In genomic region chr2:118718921-118719320, GRCh38 we compare ENCODE assay signal across 17 cellular contexts.
DNase-seq lines count a peak whose midpoint lies in the region; ATAC-seq, FAIRE-seq and TF ChIP-seq lines count a peak whose summit lies in the region.
"Had no signal": no experiment of that assay in that cellular context is flagged by ENCODE, and none has a peak within 500 bp of the region (broad histone marks: within the 10 kb centered on the region; RNA-seq: fewer than 3 reads in every experiment).

No MANE protein-coding gene starts in this region.

- no peak overlapping the region for H3K4me3 ChIP-seq in HepG2 (replicated peaks in 1 of 3; ENCODE audit: insufficient read depth in 1 of 3, low read depth in 2 of 3, low read length in 3 of 3)
- no peak overlapping the region for H3K4me3 ChIP-seq in right lobe of liver
- no peak overlapping the region for H3K4me3 ChIP-seq in epithelial cell of esophagus (ENCODE audit: low read length)
- H3K4me3 ChIP-seq: BLaER1, GM12878, HAP-1 had no signal

- no TSS peak for BruUV-seq in HepG2 (replicated peaks; lab: Mats Ljungman, UMichigan)
- BruUV-seq in Calu3 (replicated peaks; lab: Mats Ljungman, UMichigan), result no TSS peak

- H3K79me2 ChIP-seq in HepG2 (ENCODE audit: insufficient read depth, low read length), result no peaks in the 10 kb centered on the region

- H3K27me3 ChIP-seq in HepG2 (ENCODE audit: control insufficient read depth in 1 of 2, insufficient read depth in 2 of 2, low read length in 2 of 2), result peaks cover 0 to 3% of the 10 kb centered on the region in 2 experiments; a peak in 1 of 5 replicates
- no peaks in the 10 kb centered on the region for H3K27me3 ChIP-seq in right lobe of liver
- H3K27me3 ChIP-seq: BLaER1 had no signal

- TF ChIP-seq POLR2A in HepG2 (IDR thresholded peaks at IDR 0.05; ENCODE audit: insufficient read depth in 1 of 2, low read depth in 2 of 2, low read length in 2 of 2) (no peak), right lobe of liver (IDR thresholded peaks at IDR 0.05) (no peak)

- H2AFZ ChIP-seq in HepG2 (ENCODE audit: low read length), result no peak overlapping the region

- TF ChIP-seq CTCF in HepG2 (CRISPR knock-in tag; IDR thresholded peaks at IDR 0.05) (no peak), right lobe of liver (IDR thresholded peaks at IDR 0.05) (no peak), epithelial cell of esophagus (IDR thresholded peaks at IDR 0.05; ENCODE audit: insufficient read depth, low read depth, low read length, missing control alignments) (no peak), Calu3 (IDR thresholded peaks at IDR 0.05; ENCODE audit: unreplicated experiment) (no peak), GM10248 (IDR thresholded peaks at IDR 0.05; ENCODE audit: control extremely low read depth, extremely low read depth, low read depth, missing control alignments) (no peak)

- H3K27ac Mint-ChIP-seq in Calu3 (ENCODE audit: unreplicated experiment), result no peak overlapping the region
- H3K27ac Mint-ChIP-seq: CD14-positive monocyte; CD4-positive, alpha-beta memory T cell had no signal

- no peak overlapping the region for H3K4me3 Mint-ChIP-seq in Calu3 (ENCODE audit: low read depth, unreplicated experiment)
- H3K4me3 Mint-ChIP-seq: CD14-positive monocyte; CD4-positive, alpha-beta memory T cell had no signal

- no peak for DNase-seq in HepG2 (ENCODE audit: low spot score)
- no peak for DNase-seq in right lobe of liver
- peak; percentile 83 for DNase-seq in epithelial cell of esophagus (ENCODE audit: low read depth)
- peak; percentile 5 for DNase-seq in kidney tubule cell (ENCODE audit: low spot score)
- DNase-seq in Calu3, result no peak
- no peak for DNase-seq in GM10248 (ENCODE audit: extremely low spot score)
- no peak for DNase-seq in H4 (ENCODE audit: low spot score)
- DNase-seq: 8988T; CD4-positive, alpha-beta memory T cell; DMS79 treated with DMSO at 0.1 percent for 48 hours; GF-D8 had no signal

- in situ Hi-C loops in HepG2 (cut with HindIII; ENCODE audit: extremely low pct_ligation_motif_present, low pct_unique_long_range_greater_than_20kb), result no loop called here

- peaks cover 22% of the 10 kb centered on the region for H3K27me3 Mint-ChIP-seq in Calu3 (ENCODE audit: unreplicated experiment)

- H3K9me3 ChIP-seq in HepG2 (ENCODE audit: low read length) (no peaks in the 10 kb centered on the region), right lobe of liver (no peaks in the 10 kb centered on the region)
- H3K9me3 ChIP-seq: BLaER1, HAP-1 had no signal

- TF ChIP-seq RAD21 in HepG2 (CRISPR knock-in tag; IDR thresholded peaks at IDR 0.05), result no peak

- H3K4me1 ChIP-seq in HepG2 (ENCODE audit: insufficient read depth, low read length) (no peaks in the 10 kb centered on the region), right lobe of liver (no peaks in the 10 kb centered on the region)
- H3K4me1 ChIP-seq: HAP-1 had no signal

- H3K36me3 Mint-ChIP-seq in Calu3 (ENCODE audit: insufficient read depth, unreplicated experiment), result no peaks in the 10 kb centered on the region
- H3K36me3 Mint-ChIP-seq: CD14-positive monocyte; CD4-positive, alpha-beta memory T cell had no signal

- no peak for TF ChIP-seq EP300 in HepG2 (IDR thresholded peaks at IDR 0.05; ENCODE audit: low read depth in 2 of 2, low read length in 2 of 2)
- TF ChIP-seq EP300 in HepG2 (CRISPR knock-in tag; IDR thresholded peaks at IDR 0.05; ENCODE audit: borderline replicate concordance), result no peak

- CTCF ChIA-PET in HepG2 (lab: Yijun Ruan, JAX; ENCODE audit: low intra/inter-chr PET ratio, low total read pairs), result no interaction called here
- CTCF ChIA-PET in Calu3 (lab: Charles Lee), result no interaction called here
- CTCF ChIA-PET in GM10248 (lab: Yijun Ruan, JAX), result no interaction called here

- no peaks in the 10 kb centered on the region for H3K36me3 ChIP-seq in HepG2 (replicated peaks in 1 of 2; ENCODE audit: control insufficient read depth in 1 of 2, insufficient read depth in 2 of 2, low read length in 2 of 2)
- no peaks in the 10 kb centered on the region for H3K36me3 ChIP-seq in right lobe of liver
- H3K36me3 ChIP-seq: BLaER1, HAP-1 had no signal

- ATAC-seq in HepG2 (no peak), right lobe of liver (no peak)
- ATAC-seq: GM12878 had no signal

- no peaks in the 10 kb centered on the region for H3K9me3 Mint-ChIP-seq in Calu3 (ENCODE audit: low read depth, unreplicated experiment)

- no peak overlapping the region for H3K9ac ChIP-seq in HepG2 (ENCODE audit: insufficient read depth, low read depth, low read length)
- H3K9ac ChIP-seq: BLaER1 had no signal

- H4K20me1 ChIP-seq in HepG2 (ENCODE audit: insufficient read depth, low read length), result no peaks in the 10 kb centered on the region
- H4K20me1 ChIP-seq: BLaER1 had no signal

- intact Hi-C loops in HepG2 (cut with micrococcal nuclease; ENCODE audit: unreplicated experiment) (no loop called here), right lobe of liver (cut with DNase I) (no loop called here), Calu3 (cut with micrococcal nuclease; ENCODE audit: unreplicated experiment) (no loop called here)

- POLR2A ChIA-PET in HepG2 (lab: Yijun Ruan, JAX), result no interaction called here
- POLR2A ChIA-PET in GM10248 (lab: Yijun Ruan, JAX), result no interaction called here

- no peak overlapping the region for H3K27ac ChIP-seq in HepG2 (ENCODE audit: extremely low read length, insufficient read depth, low read length)
- H3K27ac ChIP-seq in right lobe of liver, result no peak overlapping the region
- H3K27ac ChIP-seq: BLaER1 had no signal

- H3K4me2 ChIP-seq in HepG2 (ENCODE audit: low read depth, low read length), result no peak overlapping the region
- H3K4me2 ChIP-seq: BLaER1 had no signal

- FAIRE-seq in HepG2 (lab: Jason Lieb, UNC), result no peak
- FAIRE-seq: GM12878, GM19239, H1 had no signal

- H3K4me1 Mint-ChIP-seq in Calu3 (ENCODE audit: low read depth, unreplicated experiment), result no peaks in the 10 kb centered on the region
- H3K4me1 Mint-ChIP-seq: CD14-positive monocyte; CD4-positive, alpha-beta memory T cell had no signal

TF ChIP-seq in HepG2, 621 proteins besides CTCF, POLR2A, EP300 and RAD21:
- TF ChIP-seq ATF7 (IDR thresholded peaks at IDR 0.05), result peak; percentile 44; the same call in 1 of the 2 replicates
- no peak for TF ChIP-seq ATF7 (CRISPR knock-in tag; IDR thresholded peaks at IDR 0.05)
- no peak for TF ChIP-seq ZSCAN5A (CRISPR knock-in tag; IDR thresholded peaks at IDR 0.05; ENCODE audit: borderline replicate concordance)
TF ChIP-seq in HepG2: peak in this region for 1.

Comparison
In these comparisons a context has a peak if more than half of its experiments do, and no peak if none do; other contexts are left out.
1. DNase-seq: peak in epithelial cell of esophagus (single experiment) and kidney tubule cell (single experiment); none in HepG2 (single experiment), right lobe of liver (0 of 3), Calu3 (single experiment), GM10248 (single experiment) and H4 (single experiment).